ENCODE assay signal across 13 cellular contexts in the genomic region with DNA sequence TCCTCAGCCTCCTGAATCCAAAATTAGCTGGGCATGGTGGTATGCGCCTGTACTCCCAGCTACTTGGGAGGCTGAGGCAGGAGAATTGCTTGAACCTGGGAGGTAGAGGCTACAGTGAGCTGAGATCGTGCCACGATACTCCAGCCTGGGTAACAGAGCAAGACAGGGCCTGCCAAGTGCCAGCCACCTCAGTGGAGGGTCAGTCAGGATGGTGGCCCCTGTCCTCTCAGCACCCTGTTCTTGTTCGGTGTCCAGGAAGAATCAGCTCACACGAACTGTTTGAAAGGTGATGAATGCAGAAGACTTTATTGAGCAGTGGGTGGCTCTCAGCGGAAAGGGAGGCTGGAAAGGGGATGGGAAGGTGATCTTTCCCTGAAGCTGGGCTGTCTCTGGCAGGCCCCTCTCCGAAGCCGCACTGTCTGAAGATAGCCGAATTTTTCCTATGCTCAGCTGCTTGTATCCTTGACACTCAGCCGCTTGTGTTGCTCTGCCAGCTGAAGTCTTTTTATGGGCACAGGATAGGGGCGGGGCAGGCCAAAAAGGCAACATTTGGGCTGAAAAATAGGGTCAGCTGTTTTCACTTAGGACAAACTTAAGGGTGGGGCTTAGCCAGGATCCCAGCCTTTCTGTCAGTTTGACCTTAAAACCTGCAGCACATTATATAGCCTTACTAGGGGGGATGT. TPM values are rescaled to one million over a fixed set of nuclear protein-coding genes. Genes with fewer than 3 reads are reported as not detected.
A peak's percentile ranks its signal among the peaks of the same experiment; 100 is the strongest.
DNase-seq lines count a peak whose midpoint lies in the region; ATAC-seq and TF ChIP-seq lines count a peak whose summit lies in the region.
"Had no signal": no experiment of that assay in that cellular context is flagged by ENCODE, and none has a peak within 500 bp of the region (broad histone marks: within the 10 kb centered on the region; RNA-seq: fewer than 3 reads in every experiment).

No MANE protein-coding gene starts in this region.

- H3K4me3 ChIP-seq in OCI-LY7 (ENCODE audit: low read depth, low read length, poor library complexity, severe bottlenecking), result no peak overlapping the region
- H3K4me3 ChIP-seq in upper lobe of left lung, result no peak overlapping the region

- H3K27ac ChIP-seq in OCI-LY7 (ENCODE audit: low read depth, low read length, poor library complexity, severe bottlenecking) (peak overlapping the region; percentile 57), epithelial cell of prostate (peak overlapping the region; percentile 12), upper lobe of left lung (peak overlapping the region in 2 of 4 donors; percentile 7 to 35)
- H3K27ac ChIP-seq: foreskin keratinocyte had no signal

- CTCF ChIA-PET in OCI-LY7 (lab: Charles Lee; ENCODE audit: unreplicated experiment), result no interaction called here

- H3K79me2 ChIP-seq in OCI-LY7 (ENCODE audit: insufficient read depth, low read depth, low read length), result peaks cover 93% of the 10 kb centered on the region

- no peaks in the 10 kb centered on the region for H3K27me3 ChIP-seq in upper lobe of left lung
- H3K27me3 ChIP-seq: foreskin keratinocyte had no signal

- peak; percentile 37 for DNase-seq in OCI-LY7 (ENCODE audit: low spot score)
- no peak for DNase-seq in epithelial cell of prostate (ENCODE audit: low read depth, low spot score)
- peak; percentile 23 for DNase-seq in mucosa of gallbladder (ENCODE audit: low spot score)
- no peak for DNase-seq in upper lobe of left lung
- no peak for DNase-seq in activated CD8-positive, alpha-beta memory T cell treated with anti-CD3 and anti-CD28 coated beads for 24 hours
- DNase-seq in epidermal melanocyte (ENCODE audit: insufficient read length, low spot score), result no peak
- DNase-seq: activated CD4-positive, alpha-beta T cell treated with anti-CD3 and anti-CD28 coated beads, Interleukin-2, amount 10 ng/mL, durations not matched to agents 24 days and 14 days; activated naive CD8-positive, alpha-beta T cell treated with anti-CD3 and anti-CD28 coated beads, Interleukin-2, amount 10 ng/mL, durations not matched to agents 7 days and 5 days; foreskin keratinocyte; NCI-H2107; SHP77; stimulated activated naive CD4-positive, alpha-beta T cell had no signal

- WGBS in upper lobe of left lung, 2 donors, result 72 to 80% methylated on average over 11 of the region's 11 CpGs

- H3K4me2 ChIP-seq in OCI-LY7 (ENCODE audit: low read length), result peak overlapping the region; percentile 56

- peak; percentile 70 to 90 for ATAC-seq in upper lobe of left lung (ENCODE audit: low FRiP score in 2 of 2)
- no peak for ATAC-seq in HG03571 (IDR thresholded peaks at IDR 0.05; ENCODE audit: unreplicated experiment)
- ATAC-seq: foreskin keratinocyte had no signal

- no peak for TF ChIP-seq EP300 in upper lobe of left lung (IDR thresholded peaks at IDR 0.05)

- H3K36me3 ChIP-seq in OCI-LY7 (ENCODE audit: insufficient read depth, low read length) (peaks cover 57% of the 10 kb centered on the region), upper lobe of left lung (peaks cover 0 to 5% (median 0%) of the 10 kb centered on the region in 4 donors)

- POLR2A ChIA-PET in OCI-LY7 (lab: Charles Lee), result interaction anchor here (0.6 to 1.7 kb wide), 3 partner anchors 10 to 29 kb away, joined by 3 to 6 read pairs (median 3); no protein-coding TSS in a partner anchor

- H4K20me1 ChIP-seq in OCI-LY7 (ENCODE audit: insufficient read depth, low read length), result no peaks in the 10 kb centered on the region

- no TSS peak for BruUV-seq in OCI-LY7 (replicated peaks; lab: Mats Ljungman, UMichigan)

- TF ChIP-seq CTCF in OCI-LY7 (conservative IDR thresholded peaks at IDR 0.05; ENCODE audit: low read length) (no peak), upper lobe of left lung (IDR thresholded peaks at IDR 0.05) (no peak)

- TF ChIP-seq POLR2A in upper lobe of left lung (IDR thresholded peaks at IDR 0.05), result no peak

- H2AFZ ChIP-seq in OCI-LY7 (ENCODE audit: low read length), result no peak overlapping the region

- H3K9me3 ChIP-seq in OCI-LY7 (ENCODE audit: low read length), result peaks cover 28% of the 10 kb centered on the region; the same call in 1 of the 2 replicates
- no peaks in the 10 kb centered on the region for H3K9me3 ChIP-seq in upper lobe of left lung

- no peaks in the 10 kb centered on the region for H3K9me2 ChIP-seq in OCI-LY7 (ENCODE audit: insufficient read depth, low read length)

- H3K4me1 ChIP-seq in OCI-LY7 (ENCODE audit: insufficient read depth, low read length, poor library complexity, severe bottlenecking) (peaks cover 75% of the 10 kb centered on the region), upper lobe of left lung (peaks cover 19 to 37% (median 29%) of the 10 kb centered on the region in 4 donors)

- intact Hi-C loops in OCI-LY7 (cut with micrococcal nuclease; ENCODE audit: unreplicated experiment), result no loop called here

RNA-seq across cellular contexts. Expression of a gene that starts 50.9 kb away (rescaled TPM):
- total RNA-seq in OCI-LY7 (2014; rRNA removed; shearing (Covaris generic)), result 10.9 and 13.7 TPM in 2 replicates
- 57.3 and 57.9 TPM in 2 replicates for total RNA-seq in OCI-LY7 (2022)
- 42.8 TPM for total RNA-seq in mucosa of gallbladder
- 10 to 100 TPM; 24.6 to 33.6 (median 28.8) TPM for total RNA-seq in upper lobe of left lung

Comparison
In these comparisons a context has a peak if more than half of its experiments do, and no peak if none do; other contexts are left out.
1. DNase-seq: peak in OCI-LY7 (single experiment) and mucosa of gallbladder (single experiment); none in epithelial cell of prostate (single experiment), upper lobe of left lung (0 of 2), activated CD8-positive, alpha-beta memory T cell treated with anti-CD3 and anti-CD28 coated beads for 24 hours (single experiment) and epidermal melanocyte (single experiment).